ENCODE assay signal across 13 cellular contexts in genomic region chr3:187014417-187014864, GRCh38.
DNase-seq lines count a peak whose midpoint lies in the region; ATAC-seq, FAIRE-seq and TF ChIP-seq lines count a peak whose summit lies in the region.
"Had no signal": no experiment of that assay in that cellular context is flagged by ENCODE, and none has a peak within 500 bp of the region (broad histone marks: within the 10 kb centered on the region; RNA-seq: fewer than 3 reads in every experiment).

No MANE protein-coding gene starts in this region.

- no peaks in the 10 kb centered on the region for H3K9me3 ChIP-seq in mammary epithelial cell (replicated peaks; ENCODE audit: insufficient read depth, low read length)
- H3K9me3 ChIP-seq in naive thymus-derived CD4-positive, alpha-beta T cell (ENCODE audit: control insufficient read depth in 2 of 3, low read length in 3 of 3) = no peaks in the 10 kb centered on the region
- H3K9me3 ChIP-seq: sigmoid colon had no signal

- H3K36me3 ChIP-seq in mammary epithelial cell (ENCODE audit: insufficient read depth, low read length) = no peaks in the 10 kb centered on the region
- peaks cover 0 to 5% (median 4%) of the 10 kb centered on the region in 3 experiments for H3K36me3 ChIP-seq in naive thymus-derived CD4-positive, alpha-beta T cell (ENCODE audit: control insufficient read depth in 2 of 3, insufficient read depth in 3 of 3, low read length in 3 of 3)
- H3K36me3 ChIP-seq: sigmoid colon had no signal

- H3K27me3 Mint-ChIP-seq in naive thymus-derived CD4-positive, alpha-beta T cell = no peaks in the 10 kb centered on the region
- H3K27me3 Mint-ChIP-seq in activated CD4-positive, alpha-beta T cell treated with anti-CD3 and anti-CD28 coated beads, Interleukin-2, amount 10 ng/mL, durations not matched to agents 7 days and 5 days = no peaks in the 10 kb centered on the region

- no peaks in the 10 kb centered on the region for H3K27me3 ChIP-seq in mammary epithelial cell (ENCODE audit: insufficient read depth, low read length)
- H3K27me3 ChIP-seq in naive thymus-derived CD4-positive, alpha-beta T cell (ENCODE audit: control insufficient read depth in 2 of 2, insufficient read depth in 2 of 2, low read length in 2 of 2) = no peaks in the 10 kb centered on the region
- H3K27me3 ChIP-seq: foreskin keratinocyte, sigmoid colon had no signal

- peaks cover 4% of the 10 kb centered on the region for H3K4me1 ChIP-seq in mammary epithelial cell (ENCODE audit: insufficient read depth, low read length)
- peaks cover 16 to 38% of the 10 kb centered on the region in 2 donors for H3K4me1 ChIP-seq in naive thymus-derived CD4-positive, alpha-beta T cell (ENCODE audit: control insufficient read depth in 2 of 2, insufficient read depth in 2 of 2, low read length in 2 of 2)
- H3K4me1 ChIP-seq: foreskin keratinocyte, sigmoid colon had no signal

- H3K27ac ChIP-seq in mammary epithelial cell (ENCODE audit: insufficient read depth, low read depth, low read length) = no peak overlapping the region
- H3K27ac ChIP-seq in naive thymus-derived CD4-positive, alpha-beta T cell (ENCODE audit: low read depth, low read length) = no peak overlapping the region
- H3K27ac ChIP-seq: foreskin keratinocyte, sigmoid colon had no signal

- no peaks in the 10 kb centered on the region for H3K79me2 ChIP-seq in mammary epithelial cell (ENCODE audit: insufficient read depth, low read length)

- FAIRE-seq in RCC 7860 (lab: Jason Lieb, UNC) = no peak
- FAIRE-seq: bronchial epithelial cell had no signal

- 100% methylated on average over 2 of the region's 2 CpGs for WGBS in mammary epithelial cell (ENCODE audit: low coverage, missing lambda C conversion rate)

- no peak for TF ChIP-seq CTCF in mammary epithelial cell (conservative IDR thresholded peaks at IDR 0.05 in 1 of 2, IDR thresholded peaks at IDR 0.05 in 1 of 2; ENCODE audit: extremely low read depth in 1 of 2, insufficient read depth in 1 of 2, low read depth in 1 of 2, low read length in 2 of 2)

- POLR2A ChIA-PET in naive thymus-derived CD4-positive, alpha-beta T cell (lab: Charles Lee) = interaction anchor here (0.5 to 6.7 kb wide), 4 partner anchors 12 to 207 kb away, joined by 3 to 58 read pairs (median 3); no protein-coding TSS in a partner anchor
- POLR2A ChIA-PET in activated CD4-positive, alpha-beta T cell treated with anti-CD3 and anti-CD28 coated beads, Interleukin-2, amount 10 ng/mL, durations not matched to agents 7 days and 5 days (lab: Charles Lee) = no interaction called here

- H3K9ac ChIP-seq in mammary epithelial cell (ENCODE audit: insufficient read depth, low read length) = no peak overlapping the region

- ATAC-seq in naive thymus-derived CD4-positive, alpha-beta T cell = no peak
- no peak for ATAC-seq in HG02938 (IDR thresholded peaks at IDR 0.05; ENCODE audit: unreplicated experiment)
- no peak for ATAC-seq in GM19463 (IDR thresholded peaks at IDR 0.05; ENCODE audit: unreplicated experiment)
- ATAC-seq: foreskin keratinocyte had no signal

- intact Hi-C loops in mammary epithelial cell (cut with micrococcal nuclease) = no loop called here
- intact Hi-C loops in naive thymus-derived CD4-positive, alpha-beta T cell (cut with micrococcal nuclease) = no loop called here

- no peak overlapping the region for H2AFZ ChIP-seq in mammary epithelial cell (ENCODE audit: low read depth, low read length)

- H3K4me3 ChIP-seq in mammary epithelial cell (replicated peaks in 1 of 3; ENCODE audit: insufficient read depth in 1 of 3, low read depth in 2 of 3, low read length in 3 of 3) = no peak overlapping the region
- H3K4me3 ChIP-seq in naive thymus-derived CD4-positive, alpha-beta T cell (ENCODE audit: low read length) = no peak overlapping the region
- H3K4me3 ChIP-seq: sigmoid colon had no signal

- CTCF ChIA-PET in mammary epithelial cell (lab: Charles Lee; ENCODE audit: low non-redundant PET) = no interaction called here
- CTCF ChIA-PET in naive thymus-derived CD4-positive, alpha-beta T cell (lab: Charles Lee) = no interaction called here
- CTCF ChIA-PET in activated CD4-positive, alpha-beta T cell treated with anti-CD3 and anti-CD28 coated beads, Interleukin-2, amount 10 ng/mL, durations not matched to agents 7 days and 5 days (lab: Charles Lee) = interaction anchor here (1.2 to 1.3 kb wide), 2 partner anchors 27 to 165 kb away, joined by 3 to 6 read pairs; no protein-coding TSS in a partner anchor

- in situ Hi-C loops in mammary epithelial cell (cut with MboI; ENCODE audit: low sequenced_read_pairs in 2 of 2) = no loop called here

- H3K4me2 ChIP-seq in mammary epithelial cell (ENCODE audit: insufficient read depth, low read depth, low read length) = no peak overlapping the region

- BruUV-seq in mammary epithelial cell (replicated peaks; lab: Mats Ljungman, UMichigan) = no TSS peak

- peak overlapping the region in 8 of 9 donors; percentile 1 to 96 (median 61) for H3K27ac Mint-ChIP-seq in naive thymus-derived CD4-positive, alpha-beta T cell
- no peak overlapping the region for H3K27ac Mint-ChIP-seq in activated CD4-positive, alpha-beta T cell treated with anti-CD3 and anti-CD28 coated beads, Interleukin-2, amount 10 ng/mL, durations not matched to agents 7 days and 5 days

- DNase-seq in AG08396 (ENCODE audit: low spot score) (peak; percentile 20), H4 (ENCODE audit: low spot score) (peak; percentile 39), mammary epithelial cell (peak; percentile 6), RCC 7860 (ENCODE audit: low spot score) (no peak)
- DNase-seq in naive thymus-derived CD4-positive, alpha-beta T cell = no peak
- DNase-seq in activated CD4-positive, alpha-beta T cell treated with anti-CD3 and anti-CD28 coated beads, Interleukin-2, amount 10 ng/mL, durations not matched to agents 7 days and 5 days = no peak
- DNase-seq: foreskin keratinocyte, MV-4-11, NCI-H510A treated with DMSO at 0.1 percent for 48 hours, sigmoid colon had no signal

- H3K4me1 Mint-ChIP-seq in naive thymus-derived CD4-positive, alpha-beta T cell = peaks cover 38 to 85% (median 70%) of the 10 kb centered on the region in 7 donors
- peaks cover 64% of the 10 kb centered on the region for H3K4me1 Mint-ChIP-seq in activated CD4-positive, alpha-beta T cell treated with anti-CD3 and anti-CD28 coated beads, Interleukin-2, amount 10 ng/mL, durations not matched to agents 7 days and 5 days

- no peaks in the 10 kb centered on the region for H3K9me3 Mint-ChIP-seq in naive thymus-derived CD4-positive, alpha-beta T cell
- H3K9me3 Mint-ChIP-seq in activated CD4-positive, alpha-beta T cell treated with anti-CD3 and anti-CD28 coated beads, Interleukin-2, amount 10 ng/mL, durations not matched to agents 7 days and 5 days = no peaks in the 10 kb centered on the region

- H3K4me3 Mint-ChIP-seq in naive thymus-derived CD4-positive, alpha-beta T cell = peak overlapping the region in 3 of 10 donors; percentile 14 to 41 (median 40)
- H3K4me3 Mint-ChIP-seq in activated CD4-positive, alpha-beta T cell treated with anti-CD3 and anti-CD28 coated beads, Interleukin-2, amount 10 ng/mL, durations not matched to agents 7 days and 5 days = no peak overlapping the region

- no peaks in the 10 kb centered on the region for H4K20me1 ChIP-seq in mammary epithelial cell (ENCODE audit: insufficient read depth, low read length)

- dilution Hi-C loops in mammary epithelial cell (cut with HindIII; ENCODE audit: low sequenced_read_pairs) = no loop called here

- H3K36me3 Mint-ChIP-seq in naive thymus-derived CD4-positive, alpha-beta T cell = peaks cover 5 to 39% (median 20%) of the 10 kb centered on the region in 5 donors
- peaks cover 47% of the 10 kb centered on the region for H3K36me3 Mint-ChIP-seq in activated CD4-positive, alpha-beta T cell treated with anti-CD3 and anti-CD28 coated beads, Interleukin-2, amount 10 ng/mL, durations not matched to agents 7 days and 5 days (ENCODE audit: low read depth)

Comparison
In these comparisons a context has a peak if more than half of its experiments do, and no peak if none do; other contexts are left out.
1. DNase-seq: peak in AG08396 (single experiment), H4 (single experiment) and mammary epithelial cell (single experiment); none in naive thymus-derived CD4-positive, alpha-beta T cell (0 of 9), RCC 7860 (single experiment) and activated CD4-positive, alpha-beta T cell treated with anti-CD3 and anti-CD28 coated beads, Interleukin-2, amount 10 ng/mL, durations not matched to agents 7 days and 5 days (single experiment).